ENCODE assay signal across 10 cellular contexts in the genomic region with DNA sequence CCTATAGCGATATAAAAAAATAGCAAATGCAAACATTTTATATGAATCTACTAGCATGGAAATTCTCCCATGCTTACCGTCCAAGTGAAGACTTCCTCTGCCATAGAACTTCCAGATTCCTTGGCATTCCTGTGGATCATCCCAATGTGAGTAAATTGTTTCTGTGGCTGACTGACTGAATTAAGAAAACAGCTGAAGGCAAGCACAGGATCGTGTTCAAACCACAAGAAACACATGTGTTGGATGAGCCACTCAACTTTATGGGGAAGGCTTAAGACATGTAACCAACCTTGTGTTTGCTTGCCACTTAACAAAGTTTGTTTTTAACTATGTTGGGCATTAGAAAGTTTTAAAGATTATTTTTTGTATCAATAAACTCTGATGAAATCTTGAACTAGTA. TPM values are rescaled to one million over a fixed set of nuclear protein-coding genes. Genes with fewer than 3 reads are reported as not detected.
DNase-seq lines count a peak whose midpoint lies in the region; ATAC-seq and TF ChIP-seq lines count a peak whose summit lies in the region.
"Had no signal": no experiment of that assay in that cellular context is flagged by ENCODE, and none has a peak within 500 bp of the region (broad histone marks: within the 10 kb centered on the region; RNA-seq: fewer than 3 reads in every experiment).

No MANE protein-coding gene starts in this region.

- H3K9me3 Mint-ChIP-seq in activated T-cell treated with anti-CD3 and anti-CD28 coated beads, Interleukin-2, amount 50 U/mL, for 4 hours = no peaks in the 10 kb centered on the region

- CTCF ChIA-PET in SK-N-SH (lab: Yijun Ruan, JAX) = interaction anchor here (1.3 to 1.4 kb wide), 2 partner anchors 49 to 100 kb away, joined by 3 read pairs; no protein-coding TSS in a partner anchor

- no peaks in the 10 kb centered on the region for H3K36me3 Mint-ChIP-seq in activated T-cell treated with anti-CD3 and anti-CD28 coated beads, Interleukin-2, amount 50 U/mL, for 4 hours (ENCODE audit: insufficient read depth)

- H3K27ac ChIP-seq in SK-N-SH (ENCODE audit: low read depth in 2 of 2, low read length in 1 of 2) (peak overlapping the region; percentile 68 to 76; a peak in 3 of 4 replicates), smooth muscle cell (ENCODE audit: low read depth) (peak overlapping the region; percentile 63), heart right ventricle (no peak overlapping the region)
- H3K27ac ChIP-seq: coronary artery had no signal

- H4K20me1 ChIP-seq in SK-N-SH (ENCODE audit: insufficient read depth) (no peaks in the 10 kb centered on the region), smooth muscle cell (ENCODE audit: low read depth) (no peaks in the 10 kb centered on the region)

- 0 out of 2 replicates have a peak overlapping the region, but pooled peaks have one; percentile 20 for H3K4me2 ChIP-seq in SK-N-SH
- H3K4me2 ChIP-seq in smooth muscle cell = peak overlapping the region; percentile 71

- intact Hi-C loops in heart right ventricle (cut with DNase I) = no loop called here

- H2AFZ ChIP-seq in SK-N-SH (ENCODE audit: low read depth) = no peak overlapping the region
- H2AFZ ChIP-seq in smooth muscle cell (ENCODE audit: low read depth) = no peak overlapping the region

- H3K27me3 ChIP-seq in SK-N-SH (ENCODE audit: insufficient read depth) (no peaks in the 10 kb centered on the region), smooth muscle cell (ENCODE audit: low read depth) (no peaks in the 10 kb centered on the region), heart right ventricle (no peaks in the 10 kb centered on the region)

- no peak for TF ChIP-seq EP300 in SK-N-SH (IDR thresholded peaks at IDR 0.05; ENCODE audit: borderline replicate concordance in 1 of 2, low read depth in 1 of 2, low read length in 1 of 2)

- H3K4me3 Mint-ChIP-seq in activated T-cell treated with anti-CD3 and anti-CD28 coated beads, Interleukin-2, amount 50 U/mL, for 4 hours = no peak overlapping the region

- DNase-seq in HCEC 1CT (peak; percentile 97), SK-N-SH (no peak), fibroblast of pulmonary artery (ENCODE audit: low read depth) (peak; percentile 45), smooth muscle cell (lab: John Stamatoyannopoulos, UW; ENCODE audit: unreplicated experiment) (no peak), heart right ventricle (no peak), putamen (ENCODE audit: low spot score) (no peak)
- DNase-seq in activated T-cell treated with anti-CD3 and anti-CD28 coated beads, Interleukin-2, amount 50 U/mL, for 4 hours = no peak
- DNase-seq in stimulated activated CD4-positive, alpha-beta T cell treated with anti-CD3 and anti-CD28 coated beads, Interleukin-2, amount 100 ng/mL, for 24 hours = no peak
- DNase-seq: NCI-H2029 treated with DMSO at 0.1 percent for 48 hours had no signal

- H3F3A ChIP-seq in SK-N-SH (replicated peaks; ENCODE audit: insufficient read depth) (peaks cover 7% of the 10 kb centered on the region), smooth muscle cell (ENCODE audit: low read depth) (peaks cover 4% of the 10 kb centered on the region)

- H3K36me3 ChIP-seq in SK-N-SH (replicated peaks in 1 of 2; ENCODE audit: control insufficient read depth in 1 of 2, insufficient read depth in 2 of 2, low read length in 1 of 2) (no peaks in the 10 kb centered on the region), smooth muscle cell (ENCODE audit: low read depth) (no peaks in the 10 kb centered on the region), heart right ventricle (no peaks in the 10 kb centered on the region)

- H3K9ac ChIP-seq in SK-N-SH = no peak overlapping the region
- no peak overlapping the region for H3K9ac ChIP-seq in smooth muscle cell (ENCODE audit: low read depth)

- H3K4me1 ChIP-seq in SK-N-SH (ENCODE audit: control insufficient read depth in 1 of 2, insufficient read depth in 2 of 2, low read depth in 1 of 2, low read length in 1 of 2) (peaks cover 3 to 40% of the 10 kb centered on the region in 2 experiments; a peak in 2 of 4 replicates), smooth muscle cell (ENCODE audit: low read depth) (peaks cover 13% of the 10 kb centered on the region), heart right ventricle (peaks cover 0 to 26% (median 0%) of the 10 kb centered on the region in 9 donors)

- TF ChIP-seq CTCF in SK-N-SH (IDR thresholded peaks at IDR 0.05) = no peak
- no peak for TF ChIP-seq CTCF in fibroblast of pulmonary artery (IDR thresholded peaks at IDR 0.05; ENCODE audit: low read length, missing control alignments)
- TF ChIP-seq CTCF in smooth muscle cell (IDR thresholded peaks at IDR 0.05; ENCODE audit: borderline replicate concordance, insufficient read depth, poor library complexity, severe bottlenecking) = no peak
- no peak for TF ChIP-seq CTCF in heart right ventricle (IDR thresholded peaks at IDR 0.05)

- no peaks in the 10 kb centered on the region for H3K9me3 ChIP-seq in SK-N-SH
- H3K9me3 ChIP-seq in smooth muscle cell (replicated peaks; ENCODE audit: low read depth) = no peaks in the 10 kb centered on the region
- no peaks in the 10 kb centered on the region for H3K9me3 ChIP-seq in heart right ventricle

- no peaks in the 10 kb centered on the region for H3K79me2 ChIP-seq in SK-N-SH (ENCODE audit: insufficient read depth)
- H3K79me2 ChIP-seq in smooth muscle cell (ENCODE audit: low read depth) = no peaks in the 10 kb centered on the region

- no peak overlapping the region; a peak in 1 of 4 replicates for H3K4me3 ChIP-seq in SK-N-SH (ENCODE audit: low read depth in 2 of 2, low read length in 1 of 2)
- H3K4me3 ChIP-seq in fibroblast of pulmonary artery (replicated peaks; ENCODE audit: low read depth, low read length) = no peak overlapping the region
- H3K4me3 ChIP-seq in smooth muscle cell = no peak overlapping the region
- H3K4me3 ChIP-seq in heart right ventricle = no peak overlapping the region
- H3K4me3 ChIP-seq: coronary artery had no signal

- TF ChIP-seq RAD21 in SK-N-SH (IDR thresholded peaks at IDR 0.05; ENCODE audit: low read length) = no peak

- 64% methylated on average over 3 of the region's 3 CpGs for WGBS in SK-N-SH (ENCODE audit: low lambda C conversion rate)
- WGBS in smooth muscle cell (ENCODE audit: low lambda C conversion rate) = 33% methylated on average over 3 of the region's 3 CpGs
- WGBS in heart right ventricle, 2 donors = 74 to 78% methylated on average over 3 of the region's 3 CpGs

- peaks cover 3% of the 10 kb centered on the region for H3K27me3 Mint-ChIP-seq in activated T-cell treated with anti-CD3 and anti-CD28 coated beads, Interleukin-2, amount 50 U/mL, for 4 hours (ENCODE audit: low read depth)

- no peaks in the 10 kb centered on the region for H3K4me1 Mint-ChIP-seq in activated T-cell treated with anti-CD3 and anti-CD28 coated beads, Interleukin-2, amount 50 U/mL, for 4 hours (ENCODE audit: low read depth)

- no peaks in the 10 kb centered on the region for H3K9me2 ChIP-seq in SK-N-SH

- POLR2A ChIA-PET in SK-N-SH (lab: Yijun Ruan, JAX) = no interaction called here

- ATAC-seq in heart right ventricle = no peak
- no peak for ATAC-seq in activated T-cell treated with anti-CD3 and anti-CD28 coated beads, Interleukin-2, amount 50 U/mL, for 4 hours

TF ChIP-seq in SK-N-SH, 30 proteins besides CTCF, POLR2A, EP300 and RAD21 (continues in another document):
- 0 out of 2 replicates have a peak, but pooled peaks have one; percentile 30 for TF ChIP-seq JUND (IDR thresholded peaks at IDR 0.05)
- no peak for TF ChIP-seq RXRA (IDR thresholded peaks at IDR 0.05; ENCODE audit: borderline replicate concordance, low read depth)
- 0 out of 2 replicates have a peak, but pooled peaks have one; percentile 50 for TF ChIP-seq SIN3A (IDR thresholded peaks at IDR 0.05; ENCODE audit: borderline replicate concordance, low read depth, low read length)
- peak; percentile 62; the same call in 1 of the 2 replicates for TF ChIP-seq TCF12 (IDR thresholded peaks at IDR 0.05)
- TF ChIP-seq, protein P1, sequence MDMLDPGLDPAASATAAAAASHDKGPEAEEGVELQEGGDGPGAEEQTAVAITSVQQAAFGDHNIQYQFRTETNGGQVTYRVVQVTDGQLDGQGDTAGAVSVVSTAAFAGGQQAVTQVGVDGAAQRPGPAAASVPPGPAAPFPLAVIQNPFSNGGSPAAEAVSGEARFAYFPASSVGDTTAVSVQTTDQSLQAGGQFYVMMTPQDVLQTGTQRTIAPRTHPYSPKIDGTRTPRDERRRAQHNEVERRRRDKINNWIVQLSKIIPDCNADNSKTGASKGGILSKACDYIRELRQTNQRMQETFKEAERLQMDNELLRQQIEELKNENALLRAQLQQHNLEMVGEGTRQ (IDR thresholded peaks at IDR 0.05; ENCODE audit: borderline replicate concordance, low read depth, low read length) = no peak
- TF ChIP-seq, protein P2, sequence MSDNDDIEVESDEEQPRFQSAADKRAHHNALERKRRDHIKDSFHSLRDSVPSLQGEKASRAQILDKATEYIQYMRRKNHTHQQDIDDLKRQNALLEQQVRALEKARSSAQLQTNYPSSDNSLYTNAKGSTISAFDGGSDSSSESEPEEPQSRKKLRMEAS (IDR thresholded peaks at IDR 0.05; ENCODE audit: low read depth) = peak; percentile 59; the same call in 1 of the 2 replicates
- TF ChIP-seq POLR2AphosphoS5 (IDR thresholded peaks at IDR 0.05; ENCODE audit: low read depth, low read length) = 0 out of 2 replicates have a peak, but pooled peaks have one; percentile 13

RNA-seq across cellular contexts. Expression of a gene that starts 2.6 kb away (rescaled TPM):
- 0.43 and 0.73 TPM in 2 replicates for polyA plus RNA-seq in SK-N-SH (2012; rRNA removed)
- 0.48 and 0.50 TPM in 2 replicates for polyA plus RNA-seq in SK-N-SH (2012; cell fraction: cytosol; rRNA removed)
- polyA plus RNA-seq in SK-N-SH (2012; cell fraction: nucleus; rRNA removed) = 0.87 and 0.90 TPM in 2 replicates
- total RNA-seq in smooth muscle cell = 0.13 TPM in 1 of 2 replicates, not detected in the other
- polyA plus RNA-seq in smooth muscle cell = 0.03 TPM in 1 of 2 replicates, not detected in the other
- 100 to 1,000 TPM in 8 of 10 donors, 10 to 100 TPM in 2; 86.5 to 302 (median 175) TPM for total RNA-seq in heart right ventricle
- polyA plus RNA-seq in heart right ventricle = 10 to 100 TPM; 27.1 to 67.2 TPM
- not detected for total RNA-seq in activated T-cell treated with anti-CD3 and anti-CD28 coated beads, Interleukin-2, amount 50 U/mL, for 4 hours

RNA-seq across cellular contexts. Expression of a gene that starts 31.6 kb away (rescaled TPM):
- polyA plus RNA-seq in SK-N-SH (2012; rRNA removed) (16.2 and 24.3 TPM in 2 replicates), smooth muscle cell (19.5 and 20.5 TPM in 2 replicates), heart right ventricle (10 to 100 TPM in 1 of 2 donors, 1 to 10 TPM in 1; 10.0 to 18.5 TPM)
- polyA plus RNA-seq in SK-N-SH (2012; cell fraction: cytosol; rRNA removed) = 23.0 and 24.9 TPM in 2 replicates
- polyA plus RNA-seq in SK-N-SH (2012; cell fraction: nucleus; rRNA removed) = 20.4 and 48.8 TPM in 2 replicates
- total RNA-seq in smooth muscle cell (41.2 and 54.3 TPM in 2 replicates), heart right ventricle (10 to 100 TPM; 23.3 to 42.1 (median 32.3) TPM)
- total RNA-seq in activated T-cell treated with anti-CD3 and anti-CD28 coated beads, Interleukin-2, amount 50 U/mL, for 4 hours = 10 to 100 TPM; 16.5 to 22.8 (median 20.3) TPM

Comparison
In these comparisons a context has a peak if more than half of its experiments do, and no peak if none do; other contexts are left out.
1. DNase-seq: peak in HCEC 1CT (single experiment) and fibroblast of pulmonary artery (single experiment); none in SK-N-SH (single experiment), smooth muscle cell (single experiment), heart right ventricle (0 of 2), activated T-cell treated with anti-CD3 and anti-CD28 coated beads, Interleukin-2, amount 50 U/mL, for 4 hours (single experiment), stimulated activated CD4-positive, alpha-beta T cell treated with anti-CD3 and anti-CD28 coated beads, Interleukin-2, amount 100 ng/mL, for 24 hours (0 of 2) and putamen (single experiment).
2. H3K27ac ChIP-seq: peak in SK-N-SH (2 of 2) and smooth muscle cell (single experiment); none in heart right ventricle (0 of 10).
3. RNA of a gene that starts 2.6 kb away (total RNA-seq): 86.5 to 302 TPM in heart right ventricle; 0.13 TPM in smooth muscle cell and not detected in activated T-cell treated with anti-CD3 and anti-CD28 coated beads, Interleukin-2, amount 50 U/mL, for 4 hours; every median in the first group is over 10 times any median in the second.